Comparison of ENCODE assay signal across 15 cellular contexts in genomic region chr2:11220445-11220844, GRCh38.
A peak's percentile ranks its signal among the peaks of the same experiment; 100 is the strongest.
DNase-seq lines count a peak whose midpoint lies in the region; ATAC-seq, FAIRE-seq and TF ChIP-seq lines count a peak whose summit lies in the region.
"Had no signal": no experiment of that assay in that cellular context is flagged by ENCODE, and none has a peak within 500 bp of the region (broad histone marks: within the 10 kb centered on the region; RNA-seq: fewer than 3 reads in every experiment).

No MANE protein-coding gene starts in this region.

- TF ChIP-seq POLR2A in HepG2 (IDR thresholded peaks at IDR 0.05; ENCODE audit: insufficient read depth in 1 of 2, low read depth in 2 of 2, low read length in 2 of 2): no peak
- TF ChIP-seq POLR2A in right lobe of liver (IDR thresholded peaks at IDR 0.05): no peak

- CTCF ChIA-PET in HepG2 (lab: Yijun Ruan, JAX; ENCODE audit: low intra/inter-chr PET ratio, low total read pairs): no interaction called here

- H3K27ac Mint-ChIP-seq in endothelial cell (ENCODE audit: unreplicated experiment): peak overlapping the region; percentile 16
- no peak overlapping the region for H3K27ac Mint-ChIP-seq in endodermal cell
- H3K27ac Mint-ChIP-seq: CD4-positive, CD25-positive, alpha-beta regulatory T cell; CD8-positive, alpha-beta T cell; GM23338; H9 had no signal

- peaks cover 16% of the 10 kb centered on the region for H3K4me1 Mint-ChIP-seq in endothelial cell (ENCODE audit: unreplicated experiment)
- H3K4me1 Mint-ChIP-seq in endodermal cell: peaks cover 6% of the 10 kb centered on the region

- peak; percentile 46 for ATAC-seq in HepG2
- ATAC-seq in right lobe of liver: no peak
- ATAC-seq: CD8-positive, alpha-beta T cell; GM23338; HCT116 had no signal

- no peak overlapping the region for H3K9ac ChIP-seq in HepG2 (ENCODE audit: insufficient read depth, low read depth, low read length)
- H3K9ac ChIP-seq in endodermal cell (ENCODE audit: extremely low read depth, low read length, poor library complexity, severe bottlenecking): no peak overlapping the region

- H3K27me3 Mint-ChIP-seq in endothelial cell (ENCODE audit: unreplicated experiment) (no peaks in the 10 kb centered on the region), endodermal cell (ENCODE audit: insufficient read depth) (no peaks in the 10 kb centered on the region)
- H3K27me3 Mint-ChIP-seq: CD4-positive, CD25-positive, alpha-beta regulatory T cell had no signal

- H3K36me3 ChIP-seq in HepG2 (replicated peaks in 1 of 2; ENCODE audit: control insufficient read depth in 1 of 2, insufficient read depth in 2 of 2, low read length in 2 of 2) (peaks cover 26 to 86% of the 10 kb centered on the region in 2 experiments), right lobe of liver (peaks cover 0 to 25% (median 0%) of the 10 kb centered on the region in 4 donors), endodermal cell (ENCODE audit: control insufficient read depth, insufficient read depth, low read length) (peaks cover 68% of the 10 kb centered on the region)

- no TSS peak for BruUV-seq in HepG2 (replicated peaks; lab: Mats Ljungman, UMichigan)

- FAIRE-seq in HepG2 (lab: Jason Lieb, UNC) (no peak), urothelium cell line (lab: Jason Lieb, UNC) (peak; percentile 46)

- H3K9me3 Mint-ChIP-seq in endothelial cell (ENCODE audit: unreplicated experiment) (no peaks in the 10 kb centered on the region), endodermal cell (peaks cover 2% of the 10 kb centered on the region)
- H3K9me3 Mint-ChIP-seq: CD4-positive, CD25-positive, alpha-beta regulatory T cell; CD8-positive, alpha-beta T cell; GM23338; H9 had no signal

- H3K4me1 ChIP-seq in HepG2 (ENCODE audit: insufficient read depth, low read length) (no peaks in the 10 kb centered on the region), right lobe of liver (no peaks in the 10 kb centered on the region), endodermal cell (ENCODE audit: control insufficient read depth, insufficient read depth, low read length) (no peaks in the 10 kb centered on the region)
- H3K4me1 ChIP-seq: Caco-2 had no signal

- in situ Hi-C loops in HepG2 (cut with HindIII; ENCODE audit: extremely low pct_ligation_motif_present, low pct_unique_long_range_greater_than_20kb): no loop called here

- no peak for DNase-seq in HepG2 (ENCODE audit: low spot score)
- DNase-seq in right lobe of liver: no peak
- no peak for DNase-seq in endothelial cell (ENCODE audit: low spot score)
- DNase-seq in urothelium cell line (ENCODE audit: low spot score): no peak
- DNase-seq in endodermal cell: no peak
- DNase-seq in NCI-H128 (lab: John Stamatoyannopoulos, UW; ENCODE audit: unreplicated experiment): no peak
- DNase-seq: C1 segment of cervical spinal cord; Caco-2; CD4-positive, CD25-positive, alpha-beta regulatory T cell; CD8-positive, alpha-beta T cell; DMS153; DND-41; H9 had no signal

- no peak overlapping the region for H3K27ac ChIP-seq in HepG2 (ENCODE audit: extremely low read length, insufficient read depth, low read length)
- H3K27ac ChIP-seq in right lobe of liver: no peak overlapping the region
- no peak overlapping the region for H3K27ac ChIP-seq in endodermal cell (ENCODE audit: low read depth, low read length)

- H3K4me3 Mint-ChIP-seq in endothelial cell (ENCODE audit: unreplicated experiment): peak overlapping the region; percentile 28
- no peak overlapping the region for H3K4me3 Mint-ChIP-seq in endodermal cell
- H3K4me3 Mint-ChIP-seq: CD4-positive, CD25-positive, alpha-beta regulatory T cell; CD8-positive, alpha-beta T cell; GM23338; H9 had no signal

- POLR2A ChIA-PET in HepG2 (lab: Yijun Ruan, JAX): no interaction called here

- no peak for TF ChIP-seq RAD21 in HepG2 (CRISPR knock-in tag; IDR thresholded peaks at IDR 0.05)

- TF ChIP-seq CTCF in HepG2 (CRISPR knock-in tag; IDR thresholded peaks at IDR 0.05) (no peak), right lobe of liver (IDR thresholded peaks at IDR 0.05) (no peak), endothelial cell (IDR thresholded peaks at IDR 0.05; ENCODE audit: unreplicated experiment) (no peak), endodermal cell (conservative IDR thresholded peaks at IDR 0.05) (no peak)

- peaks cover 7% of the 10 kb centered on the region for H3K79me2 ChIP-seq in HepG2 (ENCODE audit: insufficient read depth, low read length)

- H3K9me3 ChIP-seq in HepG2 (ENCODE audit: low read length) (no peaks in the 10 kb centered on the region), right lobe of liver (no peaks in the 10 kb centered on the region), endodermal cell (ENCODE audit: control insufficient read depth, low read length) (no peaks in the 10 kb centered on the region)
- H3K9me3 ChIP-seq: Caco-2 had no signal

- intact Hi-C loops in HepG2 (cut with micrococcal nuclease; ENCODE audit: unreplicated experiment): no loop called here
- intact Hi-C loops in right lobe of liver (cut with DNase I): no loop called here

- TF ChIP-seq EP300 in HepG2 (IDR thresholded peaks at IDR 0.05; ENCODE audit: low read depth in 2 of 2, low read length in 2 of 2) (no peak), HepG2 (CRISPR knock-in tag; IDR thresholded peaks at IDR 0.05; ENCODE audit: borderline replicate concordance) (no peak)

- H3K36me3 Mint-ChIP-seq in endothelial cell (ENCODE audit: low read depth, unreplicated experiment): peaks cover 22% of the 10 kb centered on the region
- H3K36me3 Mint-ChIP-seq in endodermal cell (ENCODE audit: low read depth): peaks cover 36% of the 10 kb centered on the region

- no peak overlapping the region for H2AFZ ChIP-seq in HepG2 (ENCODE audit: low read length)
- H2AFZ ChIP-seq: GM23338 had no signal

- peaks cover 9% of the 10 kb centered on the region; the same call in 1 of the 2 replicates for H4K20me1 ChIP-seq in HepG2 (ENCODE audit: insufficient read depth, low read length)

- WGBS in HepG2 (ENCODE audit: low lambda C conversion rate): 94% methylated on average over 2 of the region's 2 CpGs
- WGBS in right lobe of liver (ENCODE audit: insufficient coverage, low coverage, low lambda C conversion rate, missing lambda C conversion rate): 88% methylated on average over 2 of the region's 2 CpGs
- 94 to 100% methylated on average over 2 of the region's 2 CpGs for WGBS in endodermal cell (ENCODE audit: insufficient coverage in 1 of 2, insufficient read length in 1 of 2), 2 experiments

- H3K4me2 ChIP-seq in HepG2 (ENCODE audit: low read depth, low read length): no peak overlapping the region
- H3K4me2 ChIP-seq: GM23338 had no signal

- no peak overlapping the region for H3K4me3 ChIP-seq in HepG2 (replicated peaks in 1 of 3; ENCODE audit: insufficient read depth in 1 of 3, low read depth in 2 of 3, low read length in 3 of 3)
- H3K4me3 ChIP-seq in right lobe of liver: no peak overlapping the region
- H3K4me3 ChIP-seq in endodermal cell (ENCODE audit: low read length): no peak overlapping the region
- H3K4me3 ChIP-seq: GM23338 had no signal

- H3K27me3 ChIP-seq in HepG2 (ENCODE audit: control insufficient read depth in 1 of 2, insufficient read depth in 2 of 2, low read length in 2 of 2) (no peaks in the 10 kb centered on the region), right lobe of liver (no peaks in the 10 kb centered on the region), endodermal cell (ENCODE audit: control insufficient read depth, insufficient read depth, low read length, poor library complexity, severe bottlenecking) (no peaks in the 10 kb centered on the region)

TF ChIP-seq in HepG2, 621 proteins besides CTCF, POLR2A, EP300 and RAD21 (continues in another document):
- no peak for TF ChIP-seq ZBTB38 (CRISPR knock-in tag; IDR thresholded peaks at IDR 0.05)
- no peak for TF ChIP-seq ZNF33A (CRISPR knock-in tag; IDR thresholded peaks at IDR 0.05; ENCODE audit: borderline replicate concordance)
- peak; percentile 20 for TF ChIP-seq AGO2 (optimal IDR thresholded peaks at IDR 0.05; ENCODE audit: low read depth, low read length)
- TF ChIP-seq HES4 (CRISPR knock-in tag; IDR thresholded peaks at IDR 0.05; ENCODE audit: borderline replicate concordance): no peak
- TF ChIP-seq MED1 (CRISPR knock-in tag; IDR thresholded peaks at IDR 0.05): no peak
- TF ChIP-seq, protein P1, sequence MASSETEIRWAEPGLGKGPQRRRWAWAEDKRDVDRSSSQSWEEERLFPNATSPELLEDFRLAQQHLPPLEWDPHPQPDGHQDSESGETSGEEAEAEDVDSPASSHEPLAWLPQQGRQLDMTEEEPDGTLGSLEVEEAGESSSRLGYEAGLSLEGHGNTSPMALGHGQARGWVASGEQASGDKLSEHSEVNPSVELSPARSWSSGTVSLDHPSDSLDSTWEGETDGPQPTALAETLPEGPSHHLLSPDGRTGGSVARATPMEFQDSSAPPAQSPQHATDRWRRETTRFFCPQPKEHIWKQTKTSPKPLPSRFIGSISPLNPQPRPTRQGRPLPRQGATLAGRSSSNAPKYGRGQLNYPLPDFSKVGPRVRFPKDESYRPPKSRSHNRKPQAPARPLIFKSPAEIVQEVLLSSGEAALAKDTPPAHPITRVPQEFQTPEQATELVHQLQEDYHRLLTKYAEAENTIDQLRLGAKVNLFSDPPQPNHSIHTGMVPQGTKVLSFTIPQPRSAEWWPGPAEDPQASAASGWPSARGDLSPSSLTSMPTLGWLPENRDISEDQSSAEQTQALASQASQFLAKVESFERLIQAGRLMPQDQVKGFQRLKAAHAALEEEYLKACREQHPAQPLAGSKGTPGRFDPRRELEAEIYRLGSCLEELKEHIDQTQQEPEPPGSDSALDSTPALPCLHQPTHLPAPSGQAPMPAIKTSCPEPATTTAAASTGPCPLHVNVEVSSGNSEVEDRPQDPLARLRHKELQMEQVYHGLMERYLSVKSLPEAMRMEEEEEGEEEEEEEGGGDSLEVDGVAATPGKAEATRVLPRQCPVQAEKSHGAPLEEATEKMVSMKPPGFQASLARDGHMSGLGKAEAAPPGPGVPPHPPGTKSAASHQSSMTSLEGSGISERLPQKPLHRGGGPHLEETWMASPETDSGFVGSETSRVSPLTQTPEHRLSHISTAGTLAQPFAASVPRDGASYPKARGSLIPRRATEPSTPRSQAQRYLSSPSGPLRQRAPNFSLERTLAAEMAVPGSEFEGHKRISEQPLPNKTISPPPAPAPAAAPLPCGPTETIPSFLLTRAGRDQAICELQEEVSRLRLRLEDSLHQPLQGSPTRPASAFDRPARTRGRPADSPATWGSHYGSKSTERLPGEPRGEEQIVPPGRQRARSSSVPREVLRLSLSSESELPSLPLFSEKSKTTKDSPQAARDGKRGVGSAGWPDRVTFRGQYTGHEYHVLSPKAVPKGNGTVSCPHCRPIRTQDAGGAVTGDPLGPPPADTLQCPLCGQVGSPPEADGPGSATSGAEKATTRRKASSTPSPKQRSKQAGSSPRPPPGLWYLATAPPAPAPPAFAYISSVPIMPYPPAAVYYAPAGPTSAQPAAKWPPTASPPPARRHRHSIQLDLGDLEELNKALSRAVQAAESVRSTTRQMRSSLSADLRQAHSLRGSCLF (CRISPR knock-in tag; IDR thresholded peaks at IDR 0.05; ENCODE audit: borderline replicate concordance): no peak
